In genomic region chr14:96121660-96122395, GRCh38 we compare ENCODE assay signal across 20 cellular contexts.
A peak's percentile ranks its signal among the peaks of the same experiment; 100 is the strongest.
DNase-seq lines count a peak whose midpoint lies in the region; ATAC-seq and TF ChIP-seq lines count a peak whose summit lies in the region.
"Had no signal": no experiment of that assay in that cellular context is flagged by ENCODE, and none has a peak within 500 bp of the region (broad histone marks: within the 10 kb centered on the region; RNA-seq: fewer than 3 reads in every experiment).

No MANE protein-coding gene starts in this region.

- no peak overlapping the region for H3K4me2 ChIP-seq in HCT116 (ENCODE audit: low read length)
- H3K4me2 ChIP-seq: hepatocyte had no signal

- H3K9ac ChIP-seq in HCT116 (ENCODE audit: low read length), result no peak overlapping the region

- no peaks in the 10 kb centered on the region for H3K27me3 Mint-ChIP-seq in activated T-helper 17 cell treated with anti-CD3 and anti-CD28 coated beads, Interleukin-2, amount 50 U/mL, for 72 hours
- H3K27me3 Mint-ChIP-seq in activated CD8-positive, alpha-beta T cell treated with anti-CD3 and anti-CD28 coated beads for 36 hours, result peaks cover 1% of the 10 kb centered on the region
- H3K27me3 Mint-ChIP-seq: activated CD4-positive, alpha-beta T cell treated with anti-CD3 and anti-CD28 coated beads for 36 hours; activated naive CD4-positive, alpha-beta T cell treated with anti-CD3 and anti-CD28 coated beads, Interleukin-2, amount 10 ng/mL, durations not matched to agents 7 days and 5 days; progenitor cell of endocrine pancreas had no signal

- H3K36me3 Mint-ChIP-seq in stimulated activated effector memory CD8-positive, alpha-beta T cell treated with anti-CD3 and anti-CD28 coated beads, Interleukin-12 subunit alpha, Interleukin-12 subunit beta, amount 100 ng/mL, for 72 hours, result no peaks in the 10 kb centered on the region
- H3K36me3 Mint-ChIP-seq in activated T-helper 17 cell treated with anti-CD3 and anti-CD28 coated beads, Interleukin-2, amount 50 U/mL, for 72 hours (ENCODE audit: low read depth), result no peaks in the 10 kb centered on the region
- no peaks in the 10 kb centered on the region for H3K36me3 Mint-ChIP-seq in activated CD8-positive, alpha-beta T cell treated with anti-CD3 and anti-CD28 coated beads for 36 hours (ENCODE audit: low read depth)
- H3K36me3 Mint-ChIP-seq: activated naive CD4-positive, alpha-beta T cell treated with anti-CD3 and anti-CD28 coated beads, Interleukin-2, amount 10 ng/mL, durations not matched to agents 7 days and 5 days had no signal

- intact Hi-C loops in HCT116 (cut with micrococcal nuclease), result no loop called here
- intact Hi-C loops in activated CD8-positive, alpha-beta T cell treated with anti-CD3 and anti-CD28 coated beads for 36 hours (cut with micrococcal nuclease), result no loop called here

- H3K4me3 ChIP-seq in HCT116 (replicated peaks in 1 of 2; ENCODE audit: low read depth in 1 of 2, low read length in 2 of 2), result no peak overlapping the region
- H3K4me3 ChIP-seq: esophagus squamous epithelium, hepatocyte, stomach had no signal

- POLR2A ChIA-PET in HCT116 (lab: Charles Lee), result no interaction called here
- POLR2A ChIA-PET in activated CD8-positive, alpha-beta T cell treated with anti-CD3 and anti-CD28 coated beads for 36 hours (lab: Charles Lee), result no interaction called here

- H4K20me1 ChIP-seq in HCT116 (ENCODE audit: insufficient read depth), result no peaks in the 10 kb centered on the region

- peak; percentile 61 for ATAC-seq in HCT116
- no peak for ATAC-seq in stimulated activated effector memory CD8-positive, alpha-beta T cell treated with anti-CD3 and anti-CD28 coated beads, Interleukin-12 subunit alpha, Interleukin-12 subunit beta, amount 100 ng/mL, for 72 hours
- ATAC-seq in HG03565 (IDR thresholded peaks at IDR 0.05; ENCODE audit: unreplicated experiment), result no peak
- ATAC-seq in activated T-helper 17 cell treated with anti-CD3 and anti-CD28 coated beads, Interleukin-2, amount 50 U/mL, for 72 hours (replicated peaks), result no peak
- ATAC-seq in activated CD8-positive, alpha-beta T cell treated with anti-CD3 and anti-CD28 coated beads for 36 hours, result no peak
- ATAC-seq: activated CD4-positive, alpha-beta T cell treated with anti-CD3 and anti-CD28 coated beads for 36 hours had no signal

- no peaks in the 10 kb centered on the region for H3K9me3 Mint-ChIP-seq in stimulated activated effector memory CD8-positive, alpha-beta T cell treated with anti-CD3 and anti-CD28 coated beads, Interleukin-12 subunit alpha, Interleukin-12 subunit beta, amount 100 ng/mL, for 72 hours
- no peaks in the 10 kb centered on the region for H3K9me3 Mint-ChIP-seq in activated T-helper 17 cell treated with anti-CD3 and anti-CD28 coated beads, Interleukin-2, amount 50 U/mL, for 72 hours
- peaks cover 3% of the 10 kb centered on the region for H3K9me3 Mint-ChIP-seq in activated CD8-positive, alpha-beta T cell treated with anti-CD3 and anti-CD28 coated beads for 36 hours
- H3K9me3 Mint-ChIP-seq: activated naive CD4-positive, alpha-beta T cell treated with anti-CD3 and anti-CD28 coated beads, Interleukin-2, amount 10 ng/mL, durations not matched to agents 7 days and 5 days had no signal

- no peaks in the 10 kb centered on the region for H3K36me3 ChIP-seq in HCT116 (ENCODE audit: control insufficient read depth in 1 of 2, insufficient read depth in 2 of 2, low read length in 2 of 2)
- H3K36me3 ChIP-seq: esophagus squamous epithelium, stomach had no signal

- no peak for TF ChIP-seq CTCF in HCT116 (IDR thresholded peaks at IDR 0.05 in 2 of 3, conservative IDR thresholded peaks at IDR 0.05 in 1 of 3; ENCODE audit: borderline replicate concordance in 1 of 3, insufficient read depth in 1 of 3, low read depth in 2 of 3, low read length in 2 of 3)
- TF ChIP-seq CTCF in activated CD8-positive, alpha-beta T cell treated with anti-CD3 and anti-CD28 coated beads for 36 hours (IDR thresholded peaks at IDR 0.05), result no peak

- no peaks in the 10 kb centered on the region for H3K79me2 ChIP-seq in HCT116 (ENCODE audit: insufficient read depth, low read length)
- H3K79me2 ChIP-seq: hepatocyte had no signal

- H3K4me3 Mint-ChIP-seq in stimulated activated effector memory CD8-positive, alpha-beta T cell treated with anti-CD3 and anti-CD28 coated beads, Interleukin-12 subunit alpha, Interleukin-12 subunit beta, amount 100 ng/mL, for 72 hours, result no peak overlapping the region
- no peak overlapping the region for H3K4me3 Mint-ChIP-seq in activated T-helper 17 cell treated with anti-CD3 and anti-CD28 coated beads, Interleukin-2, amount 50 U/mL, for 72 hours
- no peak overlapping the region for H3K4me3 Mint-ChIP-seq in activated CD8-positive, alpha-beta T cell treated with anti-CD3 and anti-CD28 coated beads for 36 hours
- H3K4me3 Mint-ChIP-seq: activated CD4-positive, alpha-beta T cell treated with anti-CD3 and anti-CD28 coated beads for 36 hours; activated naive CD4-positive, alpha-beta T cell treated with anti-CD3 and anti-CD28 coated beads, Interleukin-2, amount 10 ng/mL, durations not matched to agents 7 days and 5 days; nephron had no signal

- no peaks in the 10 kb centered on the region for H3K9me2 ChIP-seq in HCT116 (ENCODE audit: insufficient read depth)

- CTCF ChIA-PET in HCT116 (lab: Charles Lee), result no interaction called here
- CTCF ChIA-PET in activated CD8-positive, alpha-beta T cell treated with anti-CD3 and anti-CD28 coated beads for 36 hours (lab: Charles Lee), result no interaction called here

- H3K27ac Mint-ChIP-seq in stimulated activated effector memory CD8-positive, alpha-beta T cell treated with anti-CD3 and anti-CD28 coated beads, Interleukin-12 subunit alpha, Interleukin-12 subunit beta, amount 100 ng/mL, for 72 hours, result no peak overlapping the region
- H3K27ac Mint-ChIP-seq in activated T-helper 17 cell treated with anti-CD3 and anti-CD28 coated beads, Interleukin-2, amount 50 U/mL, for 72 hours, result no peak overlapping the region
- no peak overlapping the region for H3K27ac Mint-ChIP-seq in activated CD8-positive, alpha-beta T cell treated with anti-CD3 and anti-CD28 coated beads for 36 hours
- H3K27ac Mint-ChIP-seq: activated CD4-positive, alpha-beta T cell treated with anti-CD3 and anti-CD28 coated beads for 36 hours; activated naive CD4-positive, alpha-beta T cell treated with anti-CD3 and anti-CD28 coated beads, Interleukin-2, amount 10 ng/mL, durations not matched to agents 7 days and 5 days; progenitor cell of endocrine pancreas had no signal

- H3K27ac ChIP-seq in HCT116 (ENCODE audit: low read depth, low read length), result no peak overlapping the region
- H3K27ac ChIP-seq: hepatocyte had no signal

- H3K9me3 ChIP-seq in HCT116 (ENCODE audit: control insufficient read depth in 1 of 2, insufficient read depth in 1 of 2, low read depth in 1 of 2, low read length in 2 of 2), result no peaks in the 10 kb centered on the region
- H3K9me3 ChIP-seq: esophagus squamous epithelium had no signal

- H3K4me1 ChIP-seq in HCT116 (ENCODE audit: control insufficient read depth in 1 of 2, insufficient read depth in 2 of 2, low read length in 2 of 2), result no peaks in the 10 kb centered on the region

- TF ChIP-seq POLR2A in HCT116 (IDR thresholded peaks at IDR 0.05; ENCODE audit: borderline replicate concordance, extremely low read depth, insufficient read depth, insufficient read length), result no peak

- no peak overlapping the region for H2AFZ ChIP-seq in HCT116 (ENCODE audit: low read depth, low read length, poor library complexity, severe bottlenecking)
- H2AFZ ChIP-seq: hepatocyte had no signal

- no peaks in the 10 kb centered on the region for H3K27me3 ChIP-seq in HCT116 (ENCODE audit: insufficient read depth, low read length)
- H3K27me3 ChIP-seq: esophagus squamous epithelium, hepatocyte, stomach had no signal

- no peak for TF ChIP-seq RAD21 in HCT116 (IDR thresholded peaks at IDR 0.05; ENCODE audit: low read depth)

- BruUV-seq in HCT116 (replicated peaks; lab: Mats Ljungman, UMichigan), result no TSS peak

- peak; percentile 46 for DNase-seq in AG08396 (ENCODE audit: low spot score)
- no peak for DNase-seq in HCT116 (ENCODE audit: low read depth, low spot score)
- DNase-seq in amniotic epithelial cell (ENCODE audit: low read depth), result peak; percentile 92
- peak; percentile 92 for DNase-seq in iris pigment epithelial cell (ENCODE audit: low read depth)
- no peak for DNase-seq in stimulated activated effector memory CD8-positive, alpha-beta T cell treated with anti-CD3 and anti-CD28 coated beads, Interleukin-12 subunit alpha, Interleukin-12 subunit beta, amount 100 ng/mL, for 72 hours (ENCODE audit: low spot score in 2 of 2)
- DNase-seq in activated CD8-positive, alpha-beta T cell treated with anti-CD3 and anti-CD28 coated beads for 36 hours, result no peak
- DNase-seq: activated CD4-positive, alpha-beta T cell treated with anti-CD3 and anti-CD28 coated beads for 36 hours; activated CD8-positive, alpha-beta memory T cell treated with anti-CD3 and anti-CD28 coated beads, Interleukin-2, amount 50 U/mL, for 4 hours; activated naive CD4-positive, alpha-beta T cell treated with anti-CD3 and anti-CD28 coated beads, Interleukin-2, amount 10 ng/mL, durations not matched to agents 7 days and 5 days; esophagus squamous epithelium; MV-4-11; NCI-H2029 treated with DMSO at 0.1 percent for 48 hours; NCI-H510A treated with DMSO at 0.1 percent for 48 hours; stomach; T-helper 9 cell had no signal

- peaks cover 7% of the 10 kb centered on the region for H3K4me1 Mint-ChIP-seq in stimulated activated effector memory CD8-positive, alpha-beta T cell treated with anti-CD3 and anti-CD28 coated beads, Interleukin-12 subunit alpha, Interleukin-12 subunit beta, amount 100 ng/mL, for 72 hours
- H3K4me1 Mint-ChIP-seq in activated T-helper 17 cell treated with anti-CD3 and anti-CD28 coated beads, Interleukin-2, amount 50 U/mL, for 72 hours, result peaks cover 17% of the 10 kb centered on the region
- H3K4me1 Mint-ChIP-seq in activated CD8-positive, alpha-beta T cell treated with anti-CD3 and anti-CD28 coated beads for 36 hours (ENCODE audit: low read depth), result peaks cover 40% of the 10 kb centered on the region

- RAD21 ChIA-PET in HCT116 (lab: Charles Lee; ENCODE audit: low non-redundant PET in 1 of 2, low total read pairs in 2 of 2, uncharacterized antibody in 2 of 2, unreplicated experiment in 2 of 2), result no interaction called here

Comparison
In these comparisons a context has a peak if more than half of its experiments do, and no peak if none do; other contexts are left out.
1. DNase-seq: peak in AG08396 (single experiment), amniotic epithelial cell (single experiment) and iris pigment epithelial cell (single experiment); none in HCT116 (single experiment), stimulated activated effector memory CD8-positive, alpha-beta T cell treated with anti-CD3 and anti-CD28 coated beads, Interleukin-12 subunit alpha, Interleukin-12 subunit beta, amount 100 ng/mL, for 72 hours (0 of 2) and activated CD8-positive, alpha-beta T cell treated with anti-CD3 and anti-CD28 coated beads for 36 hours (single experiment).